Comparison of ENCODE assay signal across 4 cellular contexts in the genomic region with DNA sequence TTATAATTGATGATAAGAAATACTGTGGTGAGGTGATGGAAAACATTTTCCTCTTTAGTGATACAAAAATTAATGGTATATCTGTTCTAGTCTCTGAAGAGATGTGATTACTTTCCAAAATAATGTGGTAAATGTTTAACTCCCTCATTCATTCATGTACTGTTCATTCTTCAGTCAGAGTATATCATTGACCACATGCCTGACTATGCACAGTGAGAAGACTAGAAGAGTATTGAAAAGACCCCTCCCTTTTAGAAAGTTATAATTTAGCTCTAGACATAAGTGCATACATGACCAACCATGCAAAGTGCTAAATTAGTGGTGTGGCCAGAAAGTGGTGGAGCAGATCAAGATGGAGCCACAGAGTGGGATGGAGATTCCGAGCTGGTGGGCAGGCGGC.
"Had no signal": no experiment of that assay in that cellular context is flagged by ENCODE, and none has a peak within 500 bp of the region (broad histone marks: within the 10 kb centered on the region; RNA-seq: fewer than 3 reads in every experiment).

No MANE protein-coding gene starts in this region.

- DNase-seq: H9, HCEC 1CT, IMR-90 had no signal

- H3K4me3 ChIP-seq: GM23338 had no signal
